8 cellular contexts compared by ENCODE assay signal in the genomic region with DNA sequence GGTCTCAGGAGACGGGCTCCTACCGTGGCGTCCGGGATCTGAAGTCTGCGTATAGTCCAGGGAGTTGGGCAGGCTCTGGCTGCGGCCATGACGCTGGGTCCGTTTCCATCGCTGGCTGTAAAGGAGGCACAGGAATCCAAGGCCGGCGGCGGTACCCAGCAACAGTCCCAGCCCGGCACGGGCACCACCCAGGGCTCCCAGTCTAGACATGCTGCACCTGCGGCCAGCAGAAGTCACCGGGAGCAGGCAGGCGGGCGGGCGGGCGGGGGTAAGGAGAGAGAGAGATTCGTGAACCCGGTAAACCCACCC. TPM values are rescaled to one million over a fixed set of nuclear protein-coding genes. Genes with fewer than 3 reads are reported as not detected.
DNase-seq lines count a peak whose midpoint lies in the region; ATAC-seq, FAIRE-seq and TF ChIP-seq lines count a peak whose summit lies in the region.

No MANE protein-coding gene starts in this region.

- no peak for TF ChIP-seq POLR2A in A549 (IDR thresholded peaks at IDR 0.05; ENCODE audit: low read length)

- peak; percentile 62 to 65 for ATAC-seq in A549
- peak; percentile 12 for ATAC-seq in GM21390 (IDR thresholded peaks at IDR 0.05; ENCODE audit: unreplicated experiment)
- peak; percentile 61 for ATAC-seq in mucosa of descending colon

- no peaks in the 10 kb centered on the region for H3K9me3 ChIP-seq in A549
- H3K9me3 ChIP-seq in SJCRH30 (replicated peaks): no peaks in the 10 kb centered on the region
- H3K9me3 ChIP-seq in effector memory CD4-positive, alpha-beta T cell (ENCODE audit: control insufficient read depth, low read length): no peaks in the 10 kb centered on the region
- no peaks in the 10 kb centered on the region for H3K9me3 ChIP-seq in mucosa of descending colon

- WGBS in A549 (ENCODE audit: missing lambda C conversion rate): 0% methylated on average over 14 of the region's 22 CpGs

- 0 out of 3 replicates have a peak, but pooled peaks cover 3% of the 10 kb centered on the region for H3K4me1 ChIP-seq in A549
- peaks cover 17% of the 10 kb centered on the region for H3K4me1 ChIP-seq in SJCRH30
- peaks cover 9% of the 10 kb centered on the region for H3K4me1 ChIP-seq in effector memory CD4-positive, alpha-beta T cell (ENCODE audit: control insufficient read depth, insufficient read depth, low read length, poor library complexity, severe bottlenecking)
- peaks cover 12% of the 10 kb centered on the region for H3K4me1 ChIP-seq in mucosa of descending colon (ENCODE audit: low read depth)

- intact Hi-C loops in mucosa of descending colon (cut with DNase I, micrococcal nuclease): no loop called here

- H3K4me3 ChIP-seq in A549 (peak overlapping the region; percentile 91), SJCRH30 (peak overlapping the region; percentile 85), mucosa of descending colon (peak overlapping the region; percentile 78)
- peak overlapping the region; percentile 92 for H3K4me3 ChIP-seq in effector memory CD4-positive, alpha-beta T cell (ENCODE audit: insufficient read depth, low read depth, low read length, poor library complexity, severe bottlenecking)

- peak overlapping the region; percentile 80 for H3K4me2 ChIP-seq in A549

- TF ChIP-seq CTCF in A549 (IDR thresholded peaks at IDR 0.05) (no peak), mucosa of descending colon (IDR thresholded peaks at IDR 0.05) (no peak)

- no peak for TF ChIP-seq RAD21 in A549 (conservative IDR thresholded peaks at IDR 0.05 in 1 of 2, IDR thresholded peaks at IDR 0.05 in 1 of 2)

- FAIRE-seq in A549 (lab: Jason Lieb, UNC): no peak

- H3K36me3 ChIP-seq in SJCRH30: peaks cover 18% of the 10 kb centered on the region
- H3K36me3 ChIP-seq in effector memory CD4-positive, alpha-beta T cell (ENCODE audit: control insufficient read depth, insufficient read depth, low read length): peaks cover 22% of the 10 kb centered on the region
- H3K36me3 ChIP-seq in mucosa of descending colon (ENCODE audit: low read depth): no peaks in the 10 kb centered on the region

- H3K27ac ChIP-seq in A549: peak overlapping the region; percentile 79 to 92
- no peak overlapping the region for H3K27ac ChIP-seq in SJCRH30
- H3K27ac ChIP-seq in effector memory CD4-positive, alpha-beta T cell (ENCODE audit: insufficient read depth, low read length, poor library complexity, severe bottlenecking): peak overlapping the region; percentile 76

- H3K27me3 ChIP-seq in SJCRH30: no peaks in the 10 kb centered on the region
- no peaks in the 10 kb centered on the region for H3K27me3 ChIP-seq in effector memory CD4-positive, alpha-beta T cell (replicated peaks; ENCODE audit: control insufficient read depth, insufficient read depth, low read length, poor library complexity, severe bottlenecking)

- DNase-seq in A549 (ENCODE audit: low read depth in 1 of 2, low spot score in 1 of 2) (no peak), SJCRH30 (peak in 1 of 2 experiments; percentile 24), mucosa of descending colon (peak; percentile 53 to 72 (median 71)), T1000 (lab: John Stamatoyannopoulos, UW) (no peak), AG08396 (ENCODE audit: low spot score) (no peak), NCI-H1417 treated with DMSO at 0.1 percent for 48 hours (lab: John Stamatoyannopoulos, UW) (no peak)
- peak in 1 of 3 donors; percentile 18 for DNase-seq in effector memory CD4-positive, alpha-beta T cell

- no peak for TF ChIP-seq EP300 in A549 (IDR thresholded peaks at IDR 0.05)

- POLR2A ChIA-PET in A549 (lab: Yijun Ruan, JAX): no interaction called here

- CTCF ChIA-PET in A549 (lab: Yijun Ruan, JAX): interaction anchor here (0.7 to 1.4 kb wide), 3 partner anchors 16 to 149 kb away, joined by 3 to 4 read pairs (median 3); partner anchors contain the start of gene VPS18

TF ChIP-seq in A549, 52 proteins besides CTCF, POLR2A, EP300 and RAD21:
- no peak for TF ChIP-seq BHLHE40 (IDR thresholded peaks at IDR 0.05; ENCODE audit: low read depth, low read length)
- TF ChIP-seq EHMT2 (IDR thresholded peaks at IDR 0.05; ENCODE audit: low read depth): no peak
- TF ChIP-seq, protein P1, sequence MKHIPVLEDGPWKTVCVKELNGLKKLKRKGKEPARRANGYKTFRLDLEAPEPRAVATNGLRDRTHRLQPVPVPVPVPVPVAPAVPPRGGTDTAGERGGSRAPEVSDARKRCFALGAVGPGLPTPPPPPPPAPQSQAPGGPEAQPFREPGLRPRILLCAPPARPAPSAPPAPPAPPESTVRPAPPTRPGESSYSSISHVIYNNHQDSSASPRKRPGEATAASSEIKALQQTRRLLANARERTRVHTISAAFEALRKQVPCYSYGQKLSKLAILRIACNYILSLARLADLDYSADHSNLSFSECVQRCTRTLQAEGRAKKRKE (CRISPR knock-in tag; IDR thresholded peaks at IDR 0.05; ENCODE audit: low read depth): no peak
TF ChIP-seq in A549: peak in this region for 0.

RNA-seq across cellular contexts. Expression of gene RMDN3, which starts 0.5 kb away (rescaled TPM):
- polyA plus RNA-seq in A549 (2011; rRNA removed) (13.4 and 15.4 TPM in 2 replicates), A549 (2017; fragmentation: RNase III; extraction: RNeasy Plus Mini Kit Qiagen cat#74134 plus additional on column Dnase treatment) (16.9 to 17.9 TPM (median 17.2 TPM) in 3 replicates)
- polyA plus RNA-seq in A549 (2012; cell fraction: cytosol; rRNA removed): 15.0 and 15.9 TPM in 2 replicates
- 16.4 and 17.7 TPM in 2 replicates for polyA plus RNA-seq in A549 (2012; cell fraction: nucleus; rRNA removed)
- polyA minus RNA-seq in A549 (2011; rRNA and poly(A)+ RNA removed): 6.8 and 7.0 TPM in 2 replicates
- 19.3 and 19.6 TPM in 2 replicates for total RNA-seq in SJCRH30 (2014; rRNA removed; shearing (Covaris generic))
- total RNA-seq in mucosa of descending colon: 10 to 100 TPM; 30.1 to 38.4 (median 37.8) TPM

RNA-seq across cellular contexts. Expression of gene GCHFR, which starts 9.3 kb away (rescaled TPM):
- polyA plus RNA-seq in A549 (2011; rRNA removed): 6.9 and 7.7 TPM in 2 replicates
- polyA plus RNA-seq in A549 (2012; cell fraction: cytosol; rRNA removed): 14.0 and 18.1 TPM in 2 replicates
- polyA plus RNA-seq in A549 (2012; cell fraction: nucleus; rRNA removed): 8.1 and 8.3 TPM in 2 replicates
- 6.9 to 9.7 TPM (median 7.7 TPM) in 3 replicates for polyA plus RNA-seq in A549 (2017; fragmentation: RNase III; extraction: RNeasy Plus Mini Kit Qiagen cat#74134 plus additional on column Dnase treatment)
- polyA minus RNA-seq in A549 (2011; rRNA and poly(A)+ RNA removed): 1.4 and 3.4 TPM in 2 replicates
- total RNA-seq in SJCRH30 (2014; rRNA removed; shearing (Covaris generic)): not detected in 2 replicates
- 10 to 100 TPM; 12.0 to 25.5 (median 18.2) TPM for total RNA-seq in mucosa of descending colon

RNA-seq across cellular contexts. Expression of gene C15orf62, which starts 15.3 kb away (rescaled TPM):
- polyA plus RNA-seq in A549 (2011; rRNA removed) (0.10 and 0.11 TPM in 2 replicates), A549 (2017; fragmentation: RNase III; extraction: RNeasy Plus Mini Kit Qiagen cat#74134 plus additional on column Dnase treatment) (0.05 to 0.13 TPM (median 0.09 TPM) in 3 replicates)
- polyA plus RNA-seq in A549 (2012; cell fraction: cytosol; rRNA removed): 0.03 and 0.06 TPM in 2 replicates
- polyA plus RNA-seq in A549 (2012; cell fraction: nucleus; rRNA removed): 0.10 TPM in 2 replicates
- 0.12 TPM in 1 of 2 replicates, not detected in the other for polyA minus RNA-seq in A549 (2011; rRNA and poly(A)+ RNA removed)
- 0.10 and 0.14 TPM in 2 replicates for total RNA-seq in SJCRH30 (2014; rRNA removed; shearing (Covaris generic))
- total RNA-seq in mucosa of descending colon: under 1 TPM; 0.32 to 0.63 (median 0.35) TPM

RNA-seq across cellular contexts. Expression of gene ZFYVE19, which starts 52.4 kb away (rescaled TPM):
- 15.6 and 20.5 TPM in 2 replicates for polyA plus RNA-seq in A549 (2011; rRNA removed)
- polyA plus RNA-seq in A549 (2012; cell fraction: cytosol; rRNA removed): 32.0 and 32.4 TPM in 2 replicates
- polyA plus RNA-seq in A549 (2012; cell fraction: nucleus; rRNA removed): 64.7 and 71.5 TPM in 2 replicates
- polyA plus RNA-seq in A549 (2017; fragmentation: RNase III; extraction: RNeasy Plus Mini Kit Qiagen cat#74134 plus additional on column Dnase treatment): 21.1 to 25.6 TPM (median 23.7 TPM) in 3 replicates
- 19.7 and 22.8 TPM in 2 replicates for polyA minus RNA-seq in A549 (2011; rRNA and poly(A)+ RNA removed)
- 10.6 and 14.1 TPM in 2 replicates for total RNA-seq in SJCRH30 (2014; rRNA removed; shearing (Covaris generic))
- total RNA-seq in mucosa of descending colon: 10 to 100 TPM; 22.2 to 37.5 (median 36.5) TPM

RNA-seq across cellular contexts. Expression of gene DNAJC17, which starts 52.7 kb away (rescaled TPM):
- polyA plus RNA-seq in A549 (2011; rRNA removed) (17.7 and 24.4 TPM in 2 replicates), A549 (2017; fragmentation: RNase III; extraction: RNeasy Plus Mini Kit Qiagen cat#74134 plus additional on column Dnase treatment) (19.2 to 22.3 TPM (median 19.5 TPM) in 3 replicates)
- 31.9 and 34.9 TPM in 2 replicates for polyA plus RNA-seq in A549 (2012; cell fraction: cytosol; rRNA removed)
- polyA plus RNA-seq in A549 (2012; cell fraction: nucleus; rRNA removed): 21.7 and 26.9 TPM in 2 replicates
- 13.4 and 18.5 TPM in 2 replicates for polyA minus RNA-seq in A549 (2011; rRNA and poly(A)+ RNA removed)
- total RNA-seq in SJCRH30 (2014; rRNA removed; shearing (Covaris generic)): 35.0 and 43.5 TPM in 2 replicates
- 10 to 100 TPM; 29.6 to 47.6 (median 36.5) TPM for total RNA-seq in mucosa of descending colon

Comparison
In these comparisons a context has a peak if more than half of its experiments do, and no peak if none do; other contexts are left out.
1. ATAC-seq: peak in every context shown above with its lines; median percentile 64 in A549; 61 in mucosa of descending colon; 12 in GM21390.
2. DNase-seq: peak in mucosa of descending colon (3 of 3); none in A549 (0 of 2), T1000 (single experiment), AG08396 (single experiment) and NCI-H1417 treated with DMSO at 0.1 percent for 48 hours (single experiment).
3. RNA of gene GCHFR, which starts 9.3 kb away (total RNA-seq): 12.0 to 25.5 TPM in mucosa of descending colon; not detected in SJCRH30; every median in the first group is over 10 times any median in the second.
4. Peak in every context shown above with its lines, with median percentiles within 50 percentile points of each other: H3K4me3 ChIP-seq.